In the genomic region with DNA sequence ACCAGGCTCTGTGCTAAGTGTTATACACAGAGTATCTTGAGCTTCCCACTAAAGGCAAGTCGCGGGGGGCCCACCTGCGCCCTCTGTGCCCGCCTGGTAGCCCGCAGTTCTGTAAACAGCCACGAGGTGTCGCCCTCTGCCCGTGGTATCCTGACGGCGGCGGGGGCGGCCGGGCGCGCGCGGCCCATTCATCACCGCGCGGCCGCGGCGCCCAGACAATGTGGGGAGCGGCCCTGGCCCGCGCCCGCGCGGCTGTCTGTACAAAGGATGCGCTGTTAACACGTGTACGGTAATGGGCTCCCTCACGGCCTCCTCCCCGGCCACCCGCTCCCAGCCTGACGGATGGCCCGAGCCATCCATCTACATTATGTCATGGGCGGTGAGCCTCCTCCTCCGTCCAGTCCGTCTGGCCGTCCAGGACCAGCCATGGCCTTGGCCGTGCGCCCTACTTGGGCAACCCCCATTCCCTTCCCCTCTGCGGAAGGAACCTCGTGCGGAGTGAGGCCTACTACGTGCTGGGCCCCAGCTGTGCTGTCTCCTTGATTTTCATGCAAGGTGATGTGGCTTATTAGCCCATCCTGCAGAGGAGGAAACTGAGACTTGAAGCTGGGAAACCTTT, we compare ENCODE assay signal across 1 cellular context.
TF ChIP-seq lines count a peak whose summit lies in the region.

No MANE protein-coding gene starts in this region.

TF ChIP-seq in H1, 55 proteins besides CTCF, POLR2A, EP300 and RAD21 (continued from another document):
- no peak for TF ChIP-seq CHD7 (IDR thresholded peaks at IDR 0.05; ENCODE audit: insufficient replicate concordance, low read length)
- TF ChIP-seq CBX5 (IDR thresholded peaks at IDR 0.05; ENCODE audit: low read depth, low read length): no peak
- TF ChIP-seq GABPA (IDR thresholded peaks at IDR 0.05; ENCODE audit: borderline replicate concordance, insufficient read depth, low read length): no peak
- TF ChIP-seq SP1 (IDR thresholded peaks at IDR 0.05; ENCODE audit: low read depth, low read length): no peak
- TF ChIP-seq EZH2 (IDR thresholded peaks at IDR 0.05; ENCODE audit: low read depth, low read length, severe bottlenecking): no peak
- TF ChIP-seq ATF2 (IDR thresholded peaks at IDR 0.05; ENCODE audit: low read length): no peak
- TF ChIP-seq PHF8 (conservative IDR thresholded peaks at IDR 0.05; ENCODE audit: low read depth, low read length): no peak
- TF ChIP-seq SRF (IDR thresholded peaks at IDR 0.05; ENCODE audit: low read depth, low read length): no peak
- TF ChIP-seq POLR2AphosphoS5 (IDR thresholded peaks at IDR 0.05; ENCODE audit: low read depth, low read length): no peak
- TF ChIP-seq HDAC2 (IDR thresholded peaks at IDR 0.05; ENCODE audit: borderline replicate concordance in 1 of 2, low read depth in 2 of 2, low read length in 2 of 2): 0 out of 4 replicates have a peak, but pooled peaks of 1 of the 2 experiments have one; percentile 51
- no peak for TF ChIP-seq BRCA1 (IDR thresholded peaks at IDR 0.05; ENCODE audit: low read depth, low read length)
- no peak for TF ChIP-seq SUZ12 (IDR thresholded peaks at IDR 0.05; ENCODE audit: low read length)
- no peak for TF ChIP-seq POU5F1 (IDR thresholded peaks at IDR 0.05; ENCODE audit: low read depth, low read length)
- TF ChIP-seq TAF1 (IDR thresholded peaks at IDR 0.05; ENCODE audit: low read depth, low read length): peak; percentile 42; the same call in 1 of the 2 replicates
- no peak for TF ChIP-seq CEBPB (IDR thresholded peaks at IDR 0.05; ENCODE audit: low read depth, low read length)
- TF ChIP-seq RBBP5 (IDR thresholded peaks at IDR 0.05; ENCODE audit: borderline replicate concordance, low read depth, low read length): no peak
- no peak for TF ChIP-seq GTF2F1 (IDR thresholded peaks at IDR 0.05; ENCODE audit: borderline replicate concordance, low read depth, low read length)
- TF ChIP-seq MAFK (IDR thresholded peaks at IDR 0.05; ENCODE audit: low read depth, low read length): no peak
- TF ChIP-seq BACH1 (IDR thresholded peaks at IDR 0.05; ENCODE audit: low read length): no peak
- peak; percentile 61; the same call in 1 of the 2 replicates for TF ChIP-seq E2F6 (IDR thresholded peaks at IDR 0.05)
- 0 out of 4 replicates have a peak, but pooled peaks of 1 of the 2 experiments have one; percentile 36 for TF ChIP-seq SIN3A (conservative IDR thresholded peaks at IDR 0.05 in 1 of 2, IDR thresholded peaks at IDR 0.05 in 1 of 2; ENCODE audit: low read depth in 1 of 2, low read length in 2 of 2)
- TF ChIP-seq RXRA (IDR thresholded peaks at IDR 0.05; ENCODE audit: insufficient read depth, low read depth, low read length): no peak
- peak; percentile 62 for TF ChIP-seq ASH2L (IDR thresholded peaks at IDR 0.05; ENCODE audit: low read length)
- 0 out of 2 replicates have a peak, but pooled peaks have one; percentile 13 for TF ChIP-seq FOSL1 (IDR thresholded peaks at IDR 0.05; ENCODE audit: insufficient read depth, low read depth, low read length)
- no peak for TF ChIP-seq SAP30 (IDR thresholded peaks at IDR 0.05; ENCODE audit: insufficient read depth, insufficient replicate concordance, low read length)
